ENCODE assay signal across 1 cellular context in genomic region chr2:85703329-85703728, GRCh38.
TF ChIP-seq lines count a peak whose summit lies in the region.

No MANE protein-coding gene starts in this region.

TF ChIP-seq in IMR-90, 13 proteins besides CTCF, POLR2A, EP300 and RAD21:
- TF ChIP-seq CHD1 (IDR thresholded peaks at IDR 0.05; ENCODE audit: low read depth, low read length) (no peak), NFE2L2 (IDR thresholded peaks at IDR 0.05; ENCODE audit: low read depth, low read length) (no peak), SMC3 (IDR thresholded peaks at IDR 0.05; ENCODE audit: low read depth, low read length) (no peak), RFX5 (IDR thresholded peaks at IDR 0.05; ENCODE audit: low read depth, low read length) (no peak), MAZ (IDR thresholded peaks at IDR 0.05; ENCODE audit: borderline replicate concordance, low read depth, low read length) (no peak), MXI1 (IDR thresholded peaks at IDR 0.05; ENCODE audit: borderline replicate concordance, low read depth, low read length) (no peak), FOS (IDR thresholded peaks at IDR 0.05; ENCODE audit: low read depth, low read length) (no peak), CEBPB (IDR thresholded peaks at IDR 0.05; ENCODE audit: low read depth, low read length) (no peak), ELK1 (IDR thresholded peaks at IDR 0.05; ENCODE audit: borderline replicate concordance, low read depth, low read length) (no peak)
- TF ChIP-seq, protein P1, sequence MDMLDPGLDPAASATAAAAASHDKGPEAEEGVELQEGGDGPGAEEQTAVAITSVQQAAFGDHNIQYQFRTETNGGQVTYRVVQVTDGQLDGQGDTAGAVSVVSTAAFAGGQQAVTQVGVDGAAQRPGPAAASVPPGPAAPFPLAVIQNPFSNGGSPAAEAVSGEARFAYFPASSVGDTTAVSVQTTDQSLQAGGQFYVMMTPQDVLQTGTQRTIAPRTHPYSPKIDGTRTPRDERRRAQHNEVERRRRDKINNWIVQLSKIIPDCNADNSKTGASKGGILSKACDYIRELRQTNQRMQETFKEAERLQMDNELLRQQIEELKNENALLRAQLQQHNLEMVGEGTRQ (IDR thresholded peaks at IDR 0.05; ENCODE audit: low read depth, low read length), result no peak
